ENCODE assay signal across 8 cellular contexts in genomic region chr19:36214388-36215275, GRCh38. TPM values are rescaled to one million over a fixed set of nuclear protein-coding genes. Genes with fewer than 3 reads are reported as not detected.
DNase-seq lines count a peak whose midpoint lies in the region; ATAC-seq and TF ChIP-seq lines count a peak whose summit lies in the region.

Gene ZNF146, plus strand, starts transcription at chr19:36215106. Its CDS starts 21,335 bp downstream, at chr19:36236441.
Gene ZNF565, minus strand, starts transcription at chr19:36214665. Its CDS starts 12,680 bp downstream, at chr19:36201985.

- ATAC-seq in GM18499 (IDR thresholded peaks at IDR 0.05; ENCODE audit: insufficient read depth, unreplicated experiment) (peak; percentile 66), HG02885 (IDR thresholded peaks at IDR 0.05; ENCODE audit: poor library complexity, unreplicated experiment) (peak; percentile 91)

- H3K4me3 ChIP-seq in right atrium auricular region (peak within 1 kb of the TSS; percentile 75 to 81), prostate gland (peak within 1 kb of the TSS; percentile 82 to 84), urinary bladder (ENCODE audit: low read depth, low read length) (peak within 1 kb of the TSS; percentile 63)

- H3K4me1 ChIP-seq in right atrium auricular region (peaks cover 0 to 24% of the 10 kb centered on the region in 2 donors), prostate gland (replicated peaks) (no peaks in the 10 kb centered on the region), urinary bladder (ENCODE audit: insufficient read depth) (no peaks in the 10 kb centered on the region)

- no peak for TF ChIP-seq CTCF in right atrium auricular region (IDR thresholded peaks at IDR 0.05)
- peak in 2 of 4 experiments; percentile 44 to 51 for TF ChIP-seq CTCF in prostate gland (IDR thresholded peaks at IDR 0.05)

- H3K27ac ChIP-seq in angular gyrus (ENCODE audit: low read depth, low read length), result peak within 1 kb of the TSS; percentile 100
- H3K27ac ChIP-seq in right atrium auricular region, result peak within 1 kb of the TSS; percentile 95 to 97
- H3K27ac ChIP-seq in prostate gland, result peak within 1 kb of the TSS; percentile 98
- H3K27ac ChIP-seq in urinary bladder (ENCODE audit: low read depth), result peak within 1 kb of the TSS; percentile 90

- peak; percentile 68 for TF ChIP-seq POLR2A in prostate gland (IDR thresholded peaks at IDR 0.05)

- H3K27me3 ChIP-seq in right atrium auricular region (no peaks in the 10 kb centered on the region), prostate gland (replicated peaks; ENCODE audit: insufficient read depth) (no peaks in the 10 kb centered on the region)

- intact Hi-C loops in prostate gland (cut with DNase I), result loop anchor here (10.0 kb wide), 1 partner anchor 470 kb away; the partner anchor contains the start of genes IGFLR1, LIN37, PSENEN and U2AF1L4

- H3K9me3 ChIP-seq in right atrium auricular region (no peaks in the 10 kb centered on the region), prostate gland (no peaks in the 10 kb centered on the region)

- DNase-seq in NCI-H1694 (lab: John Stamatoyannopoulos, UW), result peak; percentile 98
- DNase-seq in T-helper 1 cell, result peak; percentile 92 to 98 (median 93)
- peak; percentile 98 for DNase-seq in right atrium auricular region (ENCODE audit: low spot score)
- DNase-seq in prostate gland (ENCODE audit: low spot score), result peak; percentile 97

- H3K36me3 ChIP-seq in right atrium auricular region, result no peaks in the 10 kb centered on the region
- no peaks in the 10 kb centered on the region for H3K36me3 ChIP-seq in prostate gland
- H3K36me3 ChIP-seq in urinary bladder (ENCODE audit: insufficient read depth), result no peaks in the 10 kb centered on the region

- WGBS in prostate gland, result under 1% methylated on average over 73 of the region's 73 CpGs
- WGBS in urinary bladder, result under 1% methylated on average over 73 of the region's 73 CpGs

RNA-seq across cellular contexts. Expression of gene ZNF146, which starts in this region (rescaled TPM):
- total RNA-seq in right atrium auricular region (10 to 100 TPM; 46.2 to 48.0 TPM), prostate gland (10 to 100 TPM; 46.9 to 83.6 TPM), urinary bladder (145 TPM)
- 39.2 TPM for polyA plus RNA-seq in urinary bladder

RNA-seq across cellular contexts. Expression of gene ZNF565, which starts in this region (rescaled TPM):
- 1 to 10 TPM; 2.4 to 3.1 TPM for total RNA-seq in right atrium auricular region
- 1 to 10 TPM; 3.6 to 6.4 TPM for total RNA-seq in prostate gland
- total RNA-seq in urinary bladder, result 10.8 TPM
- polyA plus RNA-seq in urinary bladder, result 4.0 TPM

Comparison
In these comparisons a context has a peak if more than half of its experiments do, and no peak if none do; other contexts are left out.
1. Peak in every context shown above with its lines: DNase-seq, ATAC-seq, H3K4me3 ChIP-seq and H3K27ac ChIP-seq.